Comparison of ENCODE assay signal across 13 cellular contexts in the genomic region with DNA sequence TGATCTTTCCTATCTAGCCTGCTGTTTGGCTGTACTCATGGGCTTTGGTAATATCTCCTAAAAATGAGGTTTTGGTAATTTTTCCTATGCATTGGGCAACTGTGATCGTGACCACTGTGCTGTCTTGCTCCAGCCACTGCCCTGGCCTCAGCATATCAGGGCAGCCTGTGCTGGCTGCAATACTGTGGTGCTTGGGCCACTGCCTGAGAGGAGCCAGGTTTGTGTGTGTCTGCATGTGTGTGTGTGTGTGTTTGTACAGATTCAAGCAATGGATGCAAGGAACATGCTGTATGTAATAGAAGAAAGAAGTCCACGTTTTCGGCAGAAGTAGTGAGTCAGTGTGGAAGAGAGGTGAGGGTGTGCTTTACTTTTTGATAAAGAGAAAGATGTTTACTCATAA. TPM values are rescaled to one million over a fixed set of nuclear protein-coding genes. Genes with fewer than 3 reads are reported as not detected.
DNase-seq lines count a peak whose midpoint lies in the region; ATAC-seq and TF ChIP-seq lines count a peak whose summit lies in the region.
"Had no signal": no experiment of that assay in that cellular context is flagged by ENCODE, and none has a peak within 500 bp of the region (broad histone marks: within the 10 kb centered on the region; RNA-seq: fewer than 3 reads in every experiment).

No MANE protein-coding gene starts in this region.

- intact Hi-C loops in Caco-2 (cut with micrococcal nuclease; ENCODE audit: unreplicated experiment) (loop anchor here (1.0 to 2.0 kb wide), 3 partner anchors 13 to 69 kb away; a partner anchor contains a TSS), heart right ventricle (cut with DNase I) (no loop called here)
- intact Hi-C loops in activated T-helper 1 cell treated with anti-CD3 and anti-CD28 coated beads, Interleukin-12 subunit alpha, Interleukin-12 subunit beta, Interleukin-2, Interleukin-4 antibody, amounts not matched to agents 30 ng/mL and 10 ng/mL and 1 ng/mL, durations not matched to agents 14 hours and 24 hours and 36 hours (cut with micrococcal nuclease): no loop called here

- peak; percentile 34 to 43 for DNase-seq in Caco-2
- peak; percentile 54 for DNase-seq in astrocyte of the hippocampus (ENCODE audit: low read depth, low spot score)
- peak in 1 of 2 donors; percentile 33 for DNase-seq in heart right ventricle
- DNase-seq in osteoblast (ENCODE audit: insufficient read length, low spot score, missing footprints): no peak
- no peak for DNase-seq in NOMO-1 (lab: John Stamatoyannopoulos, UW; ENCODE audit: unreplicated experiment in 2 of 2)
- no peak for DNase-seq in activated T-helper 1 cell treated with anti-CD3 and anti-CD28 coated beads, Interleukin-12 subunit alpha, Interleukin-12 subunit beta, Interleukin-2, Interleukin-4 antibody, amounts not matched to agents 30 ng/mL and 10 ng/mL and 1 ng/mL, durations not matched to agents 14 hours and 24 hours and 36 hours (ENCODE audit: low spot score)
- DNase-seq in NCI-H82 (lab: John Stamatoyannopoulos, UW): no peak
- DNase-seq: effector memory CD8-positive, alpha-beta T cell; naive B cell; NCI-H1048; NCI-H446 treated with DMSO at 0.1 percent for 48 hours had no signal

- H3K36me3 ChIP-seq in Caco-2 (ENCODE audit: control insufficient read depth, insufficient read depth, low read length) (peaks cover 5% of the 10 kb centered on the region; the same call in 1 of the 2 replicates), heart right ventricle (peaks cover 0 to 73% (median 21%) of the 10 kb centered on the region in 9 donors), osteoblast (ENCODE audit: insufficient read depth, low read length) (peaks cover 20% of the 10 kb centered on the region)

- H3K4me3 ChIP-seq in Caco-2 (ENCODE audit: low read depth, low read length) (no peak overlapping the region), heart right ventricle (no peak overlapping the region), osteoblast (ENCODE audit: insufficient read depth, low read length) (no peak overlapping the region)

- peak overlapping the region; percentile 90 for H3K27ac Mint-ChIP-seq in Caco-2 (ENCODE audit: unreplicated experiment)
- no peak overlapping the region for H3K27ac Mint-ChIP-seq in activated T-helper 1 cell treated with anti-CD3 and anti-CD28 coated beads, Interleukin-12 subunit alpha, Interleukin-12 subunit beta, Interleukin-2, Interleukin-4 antibody, amounts not matched to agents 30 ng/mL and 10 ng/mL and 1 ng/mL, durations not matched to agents 14 hours and 24 hours and 36 hours
- H3K27ac Mint-ChIP-seq: activated naive CD8-positive, alpha-beta T cell had no signal

- H3K36me3 Mint-ChIP-seq in Caco-2 (ENCODE audit: insufficient read depth, unreplicated experiment): peaks cover 30% of the 10 kb centered on the region
- peaks cover 32% of the 10 kb centered on the region for H3K36me3 Mint-ChIP-seq in activated T-helper 1 cell treated with anti-CD3 and anti-CD28 coated beads, Interleukin-12 subunit alpha, Interleukin-12 subunit beta, Interleukin-2, Interleukin-4 antibody, amounts not matched to agents 30 ng/mL and 10 ng/mL and 1 ng/mL, durations not matched to agents 14 hours and 24 hours and 36 hours (ENCODE audit: low read depth)

- CTCF ChIA-PET in Caco-2 (lab: Charles Lee): interaction anchor here (3.2 kb wide), 1 partner anchor 69 kb away, joined by 25 read pairs; a partner anchor contains a TSS

- TF ChIP-seq CTCF in Caco-2 (IDR thresholded peaks at IDR 0.05; ENCODE audit: insufficient read depth in 1 of 2, low read depth in 1 of 2, low read length in 1 of 2, severe bottlenecking in 1 of 2, unreplicated experiment in 1 of 2) (no peak), heart right ventricle (IDR thresholded peaks at IDR 0.05) (no peak), osteoblast (IDR thresholded peaks at IDR 0.05; ENCODE audit: extremely low read depth, low read depth, low read length) (no peak)

- H3K27me3 ChIP-seq in Caco-2 (replicated peaks; ENCODE audit: control insufficient read depth, insufficient read depth, low read length) (no peaks in the 10 kb centered on the region), heart right ventricle (no peaks in the 10 kb centered on the region), osteoblast (ENCODE audit: insufficient read depth, low read length) (no peaks in the 10 kb centered on the region)

- peak overlapping the region in 7 of 10 donors; percentile 52 to 77 (median 71) for H3K27ac ChIP-seq in heart right ventricle
- H3K27ac ChIP-seq in osteoblast (ENCODE audit: low read depth, low read length): peak overlapping the region; percentile 85

- POLR2A ChIA-PET in Caco-2 (lab: Charles Lee): interaction anchor here (0.5 kb wide), 1 partner anchor 132 kb away, joined by 17 read pairs; no protein-coding TSS in a partner anchor

- H3K4me2 ChIP-seq in osteoblast (ENCODE audit: insufficient read depth, low read length): peak overlapping the region; percentile 49

- peak overlapping the region; percentile 35 for H3K4me3 Mint-ChIP-seq in Caco-2 (ENCODE audit: unreplicated experiment)
- no peak overlapping the region for H3K4me3 Mint-ChIP-seq in activated T-helper 1 cell treated with anti-CD3 and anti-CD28 coated beads, Interleukin-12 subunit alpha, Interleukin-12 subunit beta, Interleukin-2, Interleukin-4 antibody, amounts not matched to agents 30 ng/mL and 10 ng/mL and 1 ng/mL, durations not matched to agents 14 hours and 24 hours and 36 hours
- H3K4me3 Mint-ChIP-seq: activated naive CD8-positive, alpha-beta T cell; effector memory CD8-positive, alpha-beta T cell had no signal

- WGBS in heart right ventricle, 2 donors: 49 to 50% methylated on average over 3 of the region's 3 CpGs

- BruUV-seq in Caco-2 (replicated peaks; lab: Mats Ljungman, UMichigan): no TSS peak

- H3K4me1 ChIP-seq in Caco-2: peaks cover 55% of the 10 kb centered on the region
- peaks cover 0 to 20% (median 10%) of the 10 kb centered on the region in 9 donors for H3K4me1 ChIP-seq in heart right ventricle
- peaks cover 35% of the 10 kb centered on the region for H3K4me1 ChIP-seq in osteoblast (ENCODE audit: insufficient read depth, low read length)

- no peaks in the 10 kb centered on the region for H3K27me3 Mint-ChIP-seq in Caco-2 (ENCODE audit: insufficient read depth, unreplicated experiment)
- H3K27me3 Mint-ChIP-seq in activated T-helper 1 cell treated with anti-CD3 and anti-CD28 coated beads, Interleukin-12 subunit alpha, Interleukin-12 subunit beta, Interleukin-2, Interleukin-4 antibody, amounts not matched to agents 30 ng/mL and 10 ng/mL and 1 ng/mL, durations not matched to agents 14 hours and 24 hours and 36 hours (ENCODE audit: insufficient read depth): no peaks in the 10 kb centered on the region
- H3K27me3 Mint-ChIP-seq: activated naive CD8-positive, alpha-beta T cell; effector memory CD8-positive, alpha-beta T cell; naive B cell had no signal

- H3K9me3 Mint-ChIP-seq in Caco-2 (ENCODE audit: unreplicated experiment): peaks cover 9% of the 10 kb centered on the region
- H3K9me3 Mint-ChIP-seq in activated T-helper 1 cell treated with anti-CD3 and anti-CD28 coated beads, Interleukin-12 subunit alpha, Interleukin-12 subunit beta, Interleukin-2, Interleukin-4 antibody, amounts not matched to agents 30 ng/mL and 10 ng/mL and 1 ng/mL, durations not matched to agents 14 hours and 24 hours and 36 hours: no peaks in the 10 kb centered on the region
- H3K9me3 Mint-ChIP-seq: effector memory CD8-positive, alpha-beta T cell had no signal

- peaks cover 40% of the 10 kb centered on the region for H3K4me1 Mint-ChIP-seq in Caco-2 (ENCODE audit: low read depth, unreplicated experiment)
- no peaks in the 10 kb centered on the region for H3K4me1 Mint-ChIP-seq in activated T-helper 1 cell treated with anti-CD3 and anti-CD28 coated beads, Interleukin-12 subunit alpha, Interleukin-12 subunit beta, Interleukin-2, Interleukin-4 antibody, amounts not matched to agents 30 ng/mL and 10 ng/mL and 1 ng/mL, durations not matched to agents 14 hours and 24 hours and 36 hours (ENCODE audit: low read depth)
- H3K4me1 Mint-ChIP-seq: naive B cell had no signal

- H3K79me2 ChIP-seq in osteoblast (ENCODE audit: insufficient read depth, low read length): no peaks in the 10 kb centered on the region

- ATAC-seq in heart right ventricle: peak; percentile 39 to 89 (median 74)
- no peak for ATAC-seq in HG03196 (IDR thresholded peaks at IDR 0.05; ENCODE audit: unreplicated experiment)
- ATAC-seq: effector memory CD8-positive, alpha-beta T cell had no signal

- H3K9me3 ChIP-seq in Caco-2 (no peaks in the 10 kb centered on the region), heart right ventricle (no peaks in the 10 kb centered on the region), osteoblast (ENCODE audit: low read depth, low read length) (no peaks in the 10 kb centered on the region)

- H2AFZ ChIP-seq in osteoblast (ENCODE audit: low read length): no peak overlapping the region

- no peaks in the 10 kb centered on the region for H4K20me1 ChIP-seq in osteoblast (ENCODE audit: insufficient read depth, low read length)

RNA-seq across cellular contexts. Expression of a gene that starts 13.0 kb away (rescaled TPM):
- total RNA-seq in Caco-2 (2022) (31.0 and 36.1 TPM in 2 replicates), heart right ventricle (1 to 10 TPM; 6.3 to 8.9 (median 6.8) TPM), osteoblast (7.2 and 8.0 TPM in 2 replicates)
- polyA plus RNA-seq in heart right ventricle: 10 to 100 TPM; 13.7 to 14.6 TPM
- 17.5 and 17.8 TPM in 2 replicates for total RNA-seq in activated T-helper 1 cell treated with anti-CD3 and anti-CD28 coated beads, Interleukin-12 subunit alpha, Interleukin-12 subunit beta, Interleukin-2, Interleukin-4 antibody, amounts not matched to agents 30 ng/mL and 10 ng/mL and 1 ng/mL, durations not matched to agents 14 hours and 24 hours and 36 hours

RNA-seq across cellular contexts. Expression of a gene that starts 13.4 kb away (rescaled TPM):
- 38.2 and 45.3 TPM in 2 replicates for total RNA-seq in Caco-2 (2022)
- total RNA-seq in heart right ventricle: 10 to 100 TPM; 14.6 to 24.7 (median 18.5) TPM
- polyA plus RNA-seq in heart right ventricle: 1 to 10 TPM; 5.6 to 7.7 TPM
- 28.3 and 30.4 TPM in 2 replicates for total RNA-seq in osteoblast
- 36.2 and 39.0 TPM in 2 replicates for total RNA-seq in activated T-helper 1 cell treated with anti-CD3 and anti-CD28 coated beads, Interleukin-12 subunit alpha, Interleukin-12 subunit beta, Interleukin-2, Interleukin-4 antibody, amounts not matched to agents 30 ng/mL and 10 ng/mL and 1 ng/mL, durations not matched to agents 14 hours and 24 hours and 36 hours

Comparison
In these comparisons a context has a peak if more than half of its experiments do, and no peak if none do; other contexts are left out.
1. DNase-seq: peak in Caco-2 (2 of 2) and astrocyte of the hippocampus (single experiment); none in osteoblast (single experiment), NOMO-1 (0 of 2), activated T-helper 1 cell treated with anti-CD3 and anti-CD28 coated beads, Interleukin-12 subunit alpha, Interleukin-12 subunit beta, Interleukin-2, Interleukin-4 antibody, amounts not matched to agents 30 ng/mL and 10 ng/mL and 1 ng/mL, durations not matched to agents 14 hours and 24 hours and 36 hours (single experiment) and NCI-H82 (single experiment).